ENCODE assay signal across 8 cellular contexts in the genomic region with DNA sequence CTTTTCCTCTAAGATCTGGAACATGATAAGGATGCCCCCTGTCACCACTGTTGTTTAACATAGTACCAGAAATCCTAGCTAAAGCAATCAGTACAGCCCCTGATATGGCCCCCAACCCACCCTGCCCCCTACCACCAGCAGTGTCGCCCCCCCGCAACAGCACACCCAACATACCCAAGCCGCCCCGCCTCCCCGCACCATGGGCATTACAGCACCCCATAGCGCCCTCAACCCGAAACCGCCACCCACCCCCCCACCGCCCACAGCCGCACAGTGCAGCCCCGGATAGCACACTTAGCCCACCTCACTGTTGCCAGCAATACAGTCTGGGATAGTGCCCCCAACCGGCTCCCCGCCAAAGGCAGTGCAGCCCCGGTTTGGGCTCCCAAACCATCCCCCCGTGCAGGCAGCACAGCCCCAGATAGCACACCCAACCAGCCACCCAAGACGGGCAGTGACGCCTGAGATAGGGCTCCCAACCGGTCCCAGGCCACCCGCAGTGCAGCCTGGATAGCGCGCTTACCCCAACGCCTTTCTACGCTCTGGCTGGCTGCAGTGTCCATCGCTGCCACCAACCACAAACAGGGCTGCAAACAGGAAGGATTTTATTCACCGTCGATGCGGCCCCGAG. TPM values are rescaled to one million over a fixed set of nuclear protein-coding genes. Genes with fewer than 3 reads are reported as not detected.
DNase-seq lines count a peak whose midpoint lies in the region; ATAC-seq and TF ChIP-seq lines count a peak whose summit lies in the region.
"Not testable (repeated sequence)": the region's sequence is repeated elsewhere in the genome, so short reads cannot be mapped to it uniquely, and the experiment has no call there.

No MANE protein-coding gene starts in this region.

- H3K9ac ChIP-seq in iPS-18a (ENCODE audit: low read length); stomach smooth muscle (ENCODE audit: low read length in 2 of 2): not testable (repeated sequence)

- H3K9me3 ChIP-seq in CD4-positive, alpha-beta T cell (ENCODE audit: control insufficient read depth, low read length); ectodermal cell (ENCODE audit: control insufficient read depth, low read length); iPS-18a (ENCODE audit: control insufficient read depth, low read depth, low read length); stomach smooth muscle (ENCODE audit: control insufficient read depth in 2 of 2, low read length in 2 of 2): not testable (repeated sequence)

- intact Hi-C loops in CD4-positive, alpha-beta T cell (cut with DNase I, micrococcal nuclease): loop anchor here (5.0 kb wide), 2 partner anchors 90 to 95 kb away; no protein-coding TSS in a partner anchor
- intact Hi-C loops in activated T-helper 2 cell treated with anti-CD3 and anti-CD28 coated beads, Interferon-gamma antibody, Interleukin-2, Interleukin-4, amounts not matched to agents 10 μg/mL and 5 μg/mL and 100 μg/mL, durations not matched to agents 14 hours and 24 hours and 36 hours (cut with micrococcal nuclease); natural killer cell (cut with micrococcal nuclease): not testable (repeated sequence)

- not testable (repeated sequence) for TF ChIP-seq CTCF in CD4-positive, alpha-beta T cell (IDR thresholded peaks at IDR 0.05); HFF-Myc (IDR thresholded peaks at IDR 0.05; ENCODE audit: low read depth, low read length, missing control alignments); natural killer cell (IDR thresholded peaks at IDR 0.05)

- H3K27ac ChIP-seq in CD4-positive, alpha-beta T cell (ENCODE audit: low read depth, low read length); iPS-18a (ENCODE audit: low read length); stomach smooth muscle (ENCODE audit: low read length): not testable (repeated sequence)
- H3K27ac ChIP-seq in ectodermal cell (ENCODE audit: insufficient read depth, low read depth, low read length, poor library complexity, severe bottlenecking): peak overlapping the region; percentile 36

- not testable (repeated sequence) for ATAC-seq in CD4-positive, alpha-beta T cell (ENCODE audit: poor library complexity)
- ATAC-seq in natural killer cell: peak in 2 of 3 donors; percentile 4 to 14

- H3K4me1 Mint-ChIP-seq in CD4-positive, alpha-beta T cell (ENCODE audit: low read depth): peaks cover 31% of the 10 kb centered on the region
- H3K4me1 Mint-ChIP-seq in activated T-helper 2 cell treated with anti-CD3 and anti-CD28 coated beads, Interferon-gamma antibody, Interleukin-2, Interleukin-4, amounts not matched to agents 10 μg/mL and 5 μg/mL and 100 μg/mL, durations not matched to agents 14 hours and 24 hours and 36 hours (ENCODE audit: low read depth): peaks cover 24% of the 10 kb centered on the region
- H3K4me1 Mint-ChIP-seq in natural killer cell: peaks cover 22 to 38% of the 10 kb centered on the region in 2 donors

- POLR2A ChIA-PET in CD4-positive, alpha-beta T cell (lab: Charles Lee): not testable (repeated sequence)

- not testable (repeated sequence) for H3K9me3 Mint-ChIP-seq in CD4-positive, alpha-beta T cell; natural killer cell
- peaks cover 14% of the 10 kb centered on the region for H3K9me3 Mint-ChIP-seq in activated T-helper 2 cell treated with anti-CD3 and anti-CD28 coated beads, Interferon-gamma antibody, Interleukin-2, Interleukin-4, amounts not matched to agents 10 μg/mL and 5 μg/mL and 100 μg/mL, durations not matched to agents 14 hours and 24 hours and 36 hours

- not testable (repeated sequence) for H3K4me1 ChIP-seq in ectodermal cell (ENCODE audit: control insufficient read depth, insufficient read depth, low read length); iPS-18a (ENCODE audit: control insufficient read depth, low read depth, low read length); stomach smooth muscle (ENCODE audit: control insufficient read depth, insufficient read depth, low read length)

- H3K4me3 ChIP-seq in HFF-Myc (replicated peaks; ENCODE audit: low read depth, low read length) (peak overlapping the region; percentile 64), ectodermal cell (ENCODE audit: insufficient read depth, low read depth, low read length) (peak overlapping the region; percentile 70), iPS-18a (ENCODE audit: low read length) (peak overlapping the region; percentile 68), stomach smooth muscle (ENCODE audit: low read length in 2 of 2) (peak overlapping the region; percentile 63 to 72)

- H3K4me3 Mint-ChIP-seq in CD4-positive, alpha-beta T cell: peak overlapping the region; percentile 87
- peak overlapping the region; percentile 87 for H3K4me3 Mint-ChIP-seq in activated T-helper 2 cell treated with anti-CD3 and anti-CD28 coated beads, Interferon-gamma antibody, Interleukin-2, Interleukin-4, amounts not matched to agents 10 μg/mL and 5 μg/mL and 100 μg/mL, durations not matched to agents 14 hours and 24 hours and 36 hours (ENCODE audit: low read depth)
- peak overlapping the region; percentile 93 for H3K4me3 Mint-ChIP-seq in natural killer cell

- H3K27ac Mint-ChIP-seq in CD4-positive, alpha-beta T cell: peak overlapping the region; percentile 71
- H3K27ac Mint-ChIP-seq in activated T-helper 2 cell treated with anti-CD3 and anti-CD28 coated beads, Interferon-gamma antibody, Interleukin-2, Interleukin-4, amounts not matched to agents 10 μg/mL and 5 μg/mL and 100 μg/mL, durations not matched to agents 14 hours and 24 hours and 36 hours: peak overlapping the region; percentile 69
- H3K27ac Mint-ChIP-seq in natural killer cell: peak overlapping the region; percentile 76 to 89

- not testable (repeated sequence) for H3K27me3 Mint-ChIP-seq in CD4-positive, alpha-beta T cell; activated T-helper 2 cell treated with anti-CD3 and anti-CD28 coated beads, Interferon-gamma antibody, Interleukin-2, Interleukin-4, amounts not matched to agents 10 μg/mL and 5 μg/mL and 100 μg/mL, durations not matched to agents 14 hours and 24 hours and 36 hours (ENCODE audit: low read depth); natural killer cell (ENCODE audit: low read depth in 2 of 2)

- DNase-seq in CD4-positive, alpha-beta T cell: peak in 4 of 10 experiments; percentile 3 to 28 (median 7)
- not testable (repeated sequence) for DNase-seq in HFF-Myc (ENCODE audit: extremely low read depth, low read depth); activated T-helper 2 cell treated with anti-CD3 and anti-CD28 coated beads, Interferon-gamma antibody, Interleukin-2, Interleukin-4, amounts not matched to agents 10 μg/mL and 5 μg/mL and 100 μg/mL, durations not matched to agents 14 hours and 24 hours and 36 hours (ENCODE audit: low spot score); natural killer cell
- DNase-seq in RKO (ENCODE audit: low spot score): peak; percentile 29

- WGBS in ectodermal cell, 2 experiments: 1% methylated on average over 24 to 27 of the region's 28 CpGs

- H3K36me3 Mint-ChIP-seq in CD4-positive, alpha-beta T cell (ENCODE audit: low read depth): peaks cover 17% of the 10 kb centered on the region
- peaks cover 20% of the 10 kb centered on the region for H3K36me3 Mint-ChIP-seq in activated T-helper 2 cell treated with anti-CD3 and anti-CD28 coated beads, Interferon-gamma antibody, Interleukin-2, Interleukin-4, amounts not matched to agents 10 μg/mL and 5 μg/mL and 100 μg/mL, durations not matched to agents 14 hours and 24 hours and 36 hours (ENCODE audit: low read depth)
- H3K36me3 Mint-ChIP-seq in natural killer cell: not testable (repeated sequence)

- H3K27me3 ChIP-seq in CD4-positive, alpha-beta T cell (ENCODE audit: control insufficient read depth, insufficient read depth, low read length); ectodermal cell (ENCODE audit: control insufficient read depth, insufficient read depth, low read length, poor library complexity, severe bottlenecking); iPS-18a (ENCODE audit: control insufficient read depth, insufficient read depth, low read length); stomach smooth muscle (ENCODE audit: control insufficient read depth in 1 of 2, insufficient read depth in 2 of 2, low read length in 2 of 2): not testable (repeated sequence)

- not testable (repeated sequence) for H3K36me3 ChIP-seq in ectodermal cell (ENCODE audit: control insufficient read depth, insufficient read depth, low read length); iPS-18a (ENCODE audit: control insufficient read depth, low read depth, low read length); stomach smooth muscle (ENCODE audit: control insufficient read depth in 2 of 2, insufficient read depth in 2 of 2, low read length in 2 of 2)

- CTCF ChIA-PET in CD4-positive, alpha-beta T cell (lab: Charles Lee): not testable (repeated sequence)

RNA-seq across cellular contexts. Expression of gene VPREB1, which starts 52.7 kb away (rescaled TPM):
- total RNA-seq in CD4-positive, alpha-beta T cell: not detected
- not detected in 2 replicates for total RNA-seq in activated T-helper 2 cell treated with anti-CD3 and anti-CD28 coated beads, Interferon-gamma antibody, Interleukin-2, Interleukin-4, amounts not matched to agents 10 μg/mL and 5 μg/mL and 100 μg/mL, durations not matched to agents 14 hours and 24 hours and 36 hours
- polyA plus RNA-seq in ectodermal cell (2013, experiment 1 of 4): not detected
- polyA plus RNA-seq in ectodermal cell (2013, experiment 2 of 4): not detected
- not detected for polyA plus RNA-seq in ectodermal cell (2013, experiment 3 of 4)
- not detected for polyA plus RNA-seq in ectodermal cell (2013, experiment 4 of 4)
- total RNA-seq in natural killer cell: not detected
